In the genomic region with DNA sequence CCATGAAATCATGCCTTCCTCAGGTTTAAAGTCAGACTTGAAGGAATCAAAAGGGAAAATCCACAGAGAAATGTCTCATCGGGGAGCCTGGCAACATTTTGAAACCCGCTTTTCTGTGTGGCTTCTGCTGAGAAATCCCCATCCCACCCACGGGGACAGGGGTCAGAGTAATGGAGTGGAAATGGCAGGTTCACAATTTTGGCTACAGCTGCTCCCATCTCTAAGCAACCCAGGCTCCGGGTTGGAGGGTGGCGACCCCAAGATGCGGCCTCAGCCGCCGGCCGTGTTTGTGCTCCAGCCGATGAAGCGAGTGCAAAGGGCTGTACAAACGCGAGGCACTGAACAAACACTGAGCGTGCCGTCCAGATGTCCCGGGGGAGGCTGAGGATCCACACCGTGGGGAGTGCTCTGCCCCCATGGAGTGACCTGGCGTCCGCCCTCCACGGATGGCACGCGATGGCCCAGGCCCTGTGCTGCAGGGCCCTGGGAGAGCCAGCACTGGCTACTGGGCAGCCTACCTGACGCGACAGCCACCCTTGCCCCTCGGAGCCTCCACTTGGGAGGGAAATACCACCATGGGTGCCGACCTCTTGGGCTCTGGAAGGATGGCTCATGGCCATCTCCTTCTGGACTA, we compare ENCODE assay signal across 9 cellular contexts. TPM values are rescaled to one million over a fixed set of nuclear protein-coding genes. Genes with fewer than 3 reads are reported as not detected.
DNase-seq lines count a peak whose midpoint lies in the region; ATAC-seq and TF ChIP-seq lines count a peak whose summit lies in the region.
"Had no signal": no experiment of that assay in that cellular context is flagged by ENCODE, and none has a peak within 500 bp of the region (broad histone marks: within the 10 kb centered on the region; RNA-seq: fewer than 3 reads in every experiment).

No MANE protein-coding gene starts in this region.

- H3K4me3 ChIP-seq in esophagus squamous epithelium (no peak overlapping the region), smooth muscle cell (no peak overlapping the region), SK-N-SH (ENCODE audit: low read depth in 2 of 2, low read length in 1 of 2) (no peak overlapping the region)
- no peak overlapping the region for H3K4me3 ChIP-seq in effector memory CD4-positive, alpha-beta T cell (ENCODE audit: insufficient read depth, low read depth, low read length, poor library complexity, severe bottlenecking)

- H3K4me2 ChIP-seq in smooth muscle cell (peak overlapping the region; percentile 58), SK-N-SH (no peak overlapping the region)

- WGBS in esophagus squamous epithelium, 2 donors, result 69 to 77% methylated on average over 2 to 13 of the region's 26 CpGs
- 80% methylated on average over 26 of the region's 26 CpGs for WGBS in smooth muscle cell (ENCODE audit: low lambda C conversion rate)
- 78% methylated on average over 4 of the region's 26 CpGs for WGBS in SK-N-SH (ENCODE audit: low lambda C conversion rate)

- intact Hi-C loops in esophagus squamous epithelium (cut with DNase I), result no loop called here

- H3K9me3 ChIP-seq in esophagus squamous epithelium (no peaks in the 10 kb centered on the region), smooth muscle cell (replicated peaks; ENCODE audit: low read depth) (no peaks in the 10 kb centered on the region), SK-N-SH (no peaks in the 10 kb centered on the region)
- no peaks in the 10 kb centered on the region for H3K9me3 ChIP-seq in effector memory CD4-positive, alpha-beta T cell (ENCODE audit: control insufficient read depth, low read length)

- no peak for TF ChIP-seq RAD21 in SK-N-SH (IDR thresholded peaks at IDR 0.05; ENCODE audit: low read length)

- H3F3A ChIP-seq in smooth muscle cell (ENCODE audit: low read depth) (peaks cover 9% of the 10 kb centered on the region), SK-N-SH (replicated peaks; ENCODE audit: insufficient read depth) (no peaks in the 10 kb centered on the region)

- peak; percentile 38 for ATAC-seq in HG02885 (IDR thresholded peaks at IDR 0.05; ENCODE audit: poor library complexity, unreplicated experiment)

- H4K20me1 ChIP-seq in smooth muscle cell (ENCODE audit: low read depth), result no peaks in the 10 kb centered on the region
- H4K20me1 ChIP-seq in SK-N-SH (ENCODE audit: insufficient read depth), result no peaks in the 10 kb centered on the region

- no peak for TF ChIP-seq EP300 in SK-N-SH (IDR thresholded peaks at IDR 0.05; ENCODE audit: borderline replicate concordance in 1 of 2, low read depth in 1 of 2, low read length in 1 of 2)

- peak overlapping the region; percentile 85 for H3K9ac ChIP-seq in smooth muscle cell (ENCODE audit: low read depth)
- H3K9ac ChIP-seq in SK-N-SH, result no peak overlapping the region

- H3K27me3 ChIP-seq in esophagus squamous epithelium, result no peaks in the 10 kb centered on the region
- H3K27me3 ChIP-seq in smooth muscle cell (ENCODE audit: low read depth), result no peaks in the 10 kb centered on the region
- no peaks in the 10 kb centered on the region for H3K27me3 ChIP-seq in SK-N-SH (ENCODE audit: insufficient read depth)
- no peaks in the 10 kb centered on the region for H3K27me3 ChIP-seq in effector memory CD4-positive, alpha-beta T cell (replicated peaks; ENCODE audit: control insufficient read depth, insufficient read depth, low read length, poor library complexity, severe bottlenecking)

- POLR2A ChIA-PET in SK-N-SH (lab: Yijun Ruan, JAX), result no interaction called here

- CTCF ChIA-PET in SK-N-SH (lab: Yijun Ruan, JAX), result interaction anchor here (1.4 kb wide), 1 partner anchor 32 kb away, joined by 3 read pairs; no protein-coding TSS in a partner anchor

- H3K27ac ChIP-seq in esophagus squamous epithelium, result peak overlapping the region in 3 of 4 donors; percentile 1 to 64 (median 59)
- peak overlapping the region; percentile 96 for H3K27ac ChIP-seq in smooth muscle cell (ENCODE audit: low read depth)
- H3K27ac ChIP-seq in SK-N-SH (ENCODE audit: low read depth in 2 of 2, low read length in 1 of 2), result no peak overlapping the region
- H3K27ac ChIP-seq in effector memory CD4-positive, alpha-beta T cell (ENCODE audit: insufficient read depth, low read length, poor library complexity, severe bottlenecking), result no peak overlapping the region
- H3K27ac ChIP-seq: 22Rv1 had no signal

- H3K4me1 ChIP-seq in esophagus squamous epithelium, result peaks cover 0 to 29% (median 6%) of the 10 kb centered on the region in 3 donors
- no peaks in the 10 kb centered on the region for H3K4me1 ChIP-seq in smooth muscle cell (ENCODE audit: low read depth)
- H3K4me1 ChIP-seq in SK-N-SH (ENCODE audit: control insufficient read depth in 1 of 2, insufficient read depth in 2 of 2, low read depth in 1 of 2, low read length in 1 of 2), result no peaks in the 10 kb centered on the region
- H3K4me1 ChIP-seq in effector memory CD4-positive, alpha-beta T cell (ENCODE audit: control insufficient read depth, insufficient read depth, low read length, poor library complexity, severe bottlenecking), result no peaks in the 10 kb centered on the region

- H3K36me3 ChIP-seq in esophagus squamous epithelium (no peaks in the 10 kb centered on the region), smooth muscle cell (ENCODE audit: low read depth) (no peaks in the 10 kb centered on the region), SK-N-SH (replicated peaks in 1 of 2; ENCODE audit: control insufficient read depth in 1 of 2, insufficient read depth in 2 of 2, low read length in 1 of 2) (no peaks in the 10 kb centered on the region)
- H3K36me3 ChIP-seq in effector memory CD4-positive, alpha-beta T cell (ENCODE audit: control insufficient read depth, insufficient read depth, low read length), result no peaks in the 10 kb centered on the region

- no peaks in the 10 kb centered on the region for H3K9me2 ChIP-seq in SK-N-SH

- H2AFZ ChIP-seq in smooth muscle cell (ENCODE audit: low read depth) (no peak overlapping the region), SK-N-SH (ENCODE audit: low read depth) (no peak overlapping the region)

- no peaks in the 10 kb centered on the region for H3K79me2 ChIP-seq in smooth muscle cell (ENCODE audit: low read depth)
- H3K79me2 ChIP-seq in SK-N-SH (ENCODE audit: insufficient read depth), result no peaks in the 10 kb centered on the region

- DNase-seq in NCI-H1092 treated with DMSO at 0.1 percent for 48 hours (lab: John Stamatoyannopoulos, UW), result peak; percentile 1
- DNase-seq in NCI-H1092 (lab: John Stamatoyannopoulos, UW), result no peak
- DNase-seq in esophagus squamous epithelium (lab: John Stamatoyannopoulos, UW), result no peak
- DNase-seq in smooth muscle cell (lab: John Stamatoyannopoulos, UW; ENCODE audit: unreplicated experiment), result no peak
- no peak for DNase-seq in 8988T
- DNase-seq in SK-N-SH, result no peak
- DNase-seq in effector memory CD4-positive, alpha-beta T cell, result no peak

- TF ChIP-seq CTCF in esophagus squamous epithelium (IDR thresholded peaks at IDR 0.05), result no peak
- TF ChIP-seq CTCF in smooth muscle cell (IDR thresholded peaks at IDR 0.05; ENCODE audit: borderline replicate concordance, insufficient read depth, poor library complexity, severe bottlenecking), result no peak
- no peak for TF ChIP-seq CTCF in SK-N-SH (IDR thresholded peaks at IDR 0.05)

- no peak for TF ChIP-seq POLR2A in esophagus squamous epithelium (IDR thresholded peaks at IDR 0.05)

TF ChIP-seq in SK-N-SH, 30 proteins besides CTCF, POLR2A, EP300 and RAD21 (continues in another document):
- TF ChIP-seq GABPA (IDR thresholded peaks at IDR 0.05; ENCODE audit: low read depth), result no peak
- no peak for TF ChIP-seq EZH2phosphoT487 (IDR thresholded peaks at IDR 0.05; ENCODE audit: borderline replicate concordance, low read depth)
- no peak for TF ChIP-seq RCOR1 (IDR thresholded peaks at IDR 0.05; ENCODE audit: low read length)
- TF ChIP-seq, protein P1, sequence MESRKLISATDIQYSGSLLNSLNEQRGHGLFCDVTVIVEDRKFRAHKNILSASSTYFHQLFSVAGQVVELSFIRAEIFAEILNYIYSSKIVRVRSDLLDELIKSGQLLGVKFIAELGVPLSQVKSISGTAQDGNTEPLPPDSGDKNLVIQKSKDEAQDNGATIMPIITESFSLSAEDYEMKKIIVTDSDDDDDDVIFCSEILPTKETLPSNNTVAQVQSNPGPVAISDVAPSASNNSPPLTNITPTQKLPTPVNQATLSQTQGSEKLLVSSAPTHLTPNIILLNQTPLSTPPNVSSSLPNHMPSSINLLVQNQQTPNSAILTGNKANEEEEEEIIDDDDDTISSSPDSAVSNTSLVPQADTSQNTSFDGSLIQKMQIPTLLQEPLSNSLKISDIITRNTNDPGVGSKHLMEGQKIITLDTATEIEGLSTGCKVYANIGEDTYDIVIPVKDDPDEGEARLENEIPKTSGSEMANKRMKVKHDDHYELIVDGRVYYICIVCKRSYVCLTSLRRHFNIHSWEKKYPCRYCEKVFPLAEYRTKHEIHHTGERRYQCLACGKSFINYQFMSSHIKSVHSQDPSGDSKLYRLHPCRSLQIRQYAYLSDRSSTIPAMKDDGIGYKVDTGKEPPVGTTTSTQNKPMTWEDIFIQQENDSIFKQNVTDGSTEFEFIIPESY (IDR thresholded peaks at IDR 0.05; ENCODE audit: borderline replicate concordance, low read depth), result no peak
- TF ChIP-seq NFIC (IDR thresholded peaks at IDR 0.05; ENCODE audit: borderline replicate concordance), result no peak

RNA-seq across cellular contexts. Expression of a gene that starts 22.2 kb away (rescaled TPM):
- total RNA-seq in esophagus squamous epithelium (10 to 100 TPM in 1 of 4 donors, 1 to 10 TPM in 3; 2.5 to 12.4 (median 5.3) TPM), smooth muscle cell (3.8 and 4.4 TPM in 2 replicates)
- polyA plus RNA-seq in smooth muscle cell (5.3 and 7.1 TPM in 2 replicates), SK-N-SH (2012; rRNA removed) (9.8 and 11.0 TPM in 2 replicates)
- 4.7 and 8.6 TPM in 2 replicates for polyA plus RNA-seq in SK-N-SH (2012; cell fraction: cytosol; rRNA removed)
- 11.1 and 14.5 TPM in 2 replicates for polyA plus RNA-seq in SK-N-SH (2012; cell fraction: nucleus; rRNA removed)

RNA-seq across cellular contexts. Expression of a gene that starts 39.1 kb away (rescaled TPM):
- total RNA-seq in esophagus squamous epithelium (1 to 10 TPM; 2.0 to 5.7 (median 3.3) TPM), smooth muscle cell (0.45 and 0.63 TPM in 2 replicates)
- polyA plus RNA-seq in smooth muscle cell (0.11 and 0.65 TPM in 2 replicates), SK-N-SH (2012; rRNA removed) (0.39 TPM in 2 replicates)
- polyA plus RNA-seq in SK-N-SH (2012; cell fraction: cytosol; rRNA removed), result 0.10 and 0.16 TPM in 2 replicates
- polyA plus RNA-seq in SK-N-SH (2012; cell fraction: nucleus; rRNA removed), result 2.0 and 3.6 TPM in 2 replicates

RNA-seq across cellular contexts. Expression of a gene that starts 43.2 kb away (rescaled TPM):
- total RNA-seq in esophagus squamous epithelium (10 to 100 TPM in 3 of 4 donors, 1 to 10 TPM in 1; 3.0 to 16.5 (median 13.9) TPM), smooth muscle cell (5.1 and 8.4 TPM in 2 replicates)
- polyA plus RNA-seq in smooth muscle cell (7.4 and 7.7 TPM in 2 replicates), SK-N-SH (2012; rRNA removed) (3.8 and 4.5 TPM in 2 replicates)
- 2.7 and 3.0 TPM in 2 replicates for polyA plus RNA-seq in SK-N-SH (2012; cell fraction: cytosol; rRNA removed)
- 12.1 and 14.6 TPM in 2 replicates for polyA plus RNA-seq in SK-N-SH (2012; cell fraction: nucleus; rRNA removed)

RNA-seq across cellular contexts. Expression of a gene that starts 43.9 kb away (rescaled TPM):
- 10 to 100 TPM; 40.2 to 81.9 (median 46.6) TPM for total RNA-seq in esophagus squamous epithelium
- 14.4 and 26.9 TPM in 2 replicates for total RNA-seq in smooth muscle cell
- polyA plus RNA-seq in smooth muscle cell, result 42.7 and 47.2 TPM in 2 replicates
- polyA plus RNA-seq in SK-N-SH (2012; rRNA removed), result 49.1 and 50.4 TPM in 2 replicates
- 61.3 and 63.1 TPM in 2 replicates for polyA plus RNA-seq in SK-N-SH (2012; cell fraction: cytosol; rRNA removed)
- 43.3 and 69.1 TPM in 2 replicates for polyA plus RNA-seq in SK-N-SH (2012; cell fraction: nucleus; rRNA removed)

Comparison
In these comparisons a context has a peak if more than half of its experiments do, and no peak if none do; other contexts are left out.
1. H3K27ac ChIP-seq: peak in esophagus squamous epithelium (3 of 4) and smooth muscle cell (single experiment); none in SK-N-SH (0 of 2) and effector memory CD4-positive, alpha-beta T cell (single experiment).